5 cellular contexts compared by ENCODE assay signal in the genomic region with DNA sequence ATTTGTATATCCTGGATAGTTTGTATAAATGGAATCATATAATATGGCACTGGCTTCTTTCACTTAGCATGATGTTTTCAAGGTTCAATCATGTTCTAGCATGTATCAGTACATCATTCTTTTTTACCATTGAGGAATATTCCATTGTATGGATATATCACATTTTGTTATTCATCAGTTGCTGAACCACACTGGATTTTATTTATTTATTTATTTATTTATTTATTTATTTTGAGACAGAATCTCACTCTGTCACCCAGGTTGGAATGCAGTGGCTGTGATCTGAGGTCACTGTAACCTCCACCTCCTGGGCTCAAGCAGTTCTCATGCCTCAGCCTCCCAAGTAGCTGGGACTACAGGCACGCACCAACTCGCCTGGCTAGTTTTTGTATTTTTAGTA. TPM values are rescaled to one million over a fixed set of nuclear protein-coding genes. Genes with fewer than 3 reads are reported as not detected.
DNase-seq lines count a peak whose midpoint lies in the region; ATAC-seq, FAIRE-seq and TF ChIP-seq lines count a peak whose summit lies in the region.
"Not testable (repeated sequence)": the region's sequence is repeated elsewhere in the genome, so short reads cannot be mapped to it uniquely, and the experiment has no call there.

No MANE protein-coding gene starts in this region.

- not testable (repeated sequence) for H3K27ac Mint-ChIP-seq in endodermal cell

- not testable (repeated sequence) for TF ChIP-seq CTCF in A549 (IDR thresholded peaks at IDR 0.05); endodermal cell (conservative IDR thresholded peaks at IDR 0.05); liver (IDR thresholded peaks at IDR 0.05; ENCODE audit: low read depth, low read length, missing input control)

- H4K20me1 ChIP-seq in BLaER1 treated with 17β-estradiol and CSF1 and Interleukin-3, amounts not matched to agents 10 nM and 100 nM: not testable (repeated sequence)

- not testable (repeated sequence) for H3K4me2 ChIP-seq in A549; BLaER1 treated with 17β-estradiol and CSF1 and Interleukin-3, amounts not matched to agents 10 nM and 100 nM

- not testable (repeated sequence) for H3K9ac ChIP-seq in BLaER1 treated with 17β-estradiol and CSF1 and Interleukin-3, amounts not matched to agents 10 nM and 100 nM; adipocyte (ENCODE audit: low read length); endodermal cell (ENCODE audit: extremely low read depth, low read length, poor library complexity, severe bottlenecking); liver (ENCODE audit: low read depth in 1 of 2, low read length in 2 of 2)

- H3K27me3 ChIP-seq in BLaER1 treated with 17β-estradiol and CSF1 and Interleukin-3, amounts not matched to agents 10 nM and 100 nM; adipocyte (replicated peaks; ENCODE audit: control insufficient read depth, insufficient read depth, low read length); endodermal cell (ENCODE audit: control insufficient read depth, insufficient read depth, low read length, poor library complexity, severe bottlenecking); liver (ENCODE audit: control insufficient read depth in 4 of 4, insufficient read depth in 4 of 4, low read length in 3 of 4): not testable (repeated sequence)

- POLR2A ChIA-PET in A549 (lab: Yijun Ruan, JAX): not testable (repeated sequence)

- not testable (repeated sequence) for DNase-seq in A549 (ENCODE audit: low read depth in 1 of 2, low spot score in 1 of 2); adipocyte (ENCODE audit: low read depth); endodermal cell

- WGBS in A549 (ENCODE audit: missing lambda C conversion rate): 89% methylated on average over 2 of the region's 2 CpGs
- 100% methylated on average over 2 of the region's 2 CpGs; no CpG with 5 or more reads in 1 of the 2 experiments for WGBS in endodermal cell (ENCODE audit: insufficient coverage in 1 of 2, insufficient read length in 1 of 2), 2 experiments
- 100% methylated on average over 2 of the region's 2 CpGs for WGBS in liver

- H3K9me3 Mint-ChIP-seq in endodermal cell: peaks cover 97% of the 10 kb centered on the region

- CTCF ChIA-PET in A549 (lab: Yijun Ruan, JAX): interaction anchor here (1.0 to 2.3 kb wide), 2 partner anchors 8 to 32 kb away, joined by 3 to 7 read pairs; no protein-coding TSS in a partner anchor

- ATAC-seq in A549: not testable (repeated sequence)

- not testable (repeated sequence) for H3K27ac ChIP-seq in A549; BLaER1 treated with 17β-estradiol and CSF1 and Interleukin-3, amounts not matched to agents 10 nM and 100 nM; endodermal cell (ENCODE audit: low read depth, low read length); liver (ENCODE audit: low read depth in 1 of 2, low read length in 2 of 2)

- H3K4me1 ChIP-seq in A549; BLaER1 treated with 17β-estradiol and CSF1 and Interleukin-3, amounts not matched to agents 10 nM and 100 nM; adipocyte (ENCODE audit: control insufficient read depth, insufficient read depth, low read length); endodermal cell (ENCODE audit: control insufficient read depth, insufficient read depth, low read length); liver (ENCODE audit: control insufficient read depth in 4 of 4, insufficient read depth in 4 of 4, low read length in 3 of 4): not testable (repeated sequence)

- not testable (repeated sequence) for H3K4me3 ChIP-seq in A549
- peak overlapping the region; percentile 1 to 48 (median 30); a peak in 11 of 20 replicates for H3K4me3 ChIP-seq in BLaER1 treated with 17β-estradiol and CSF1 and Interleukin-3, amounts not matched to agents 10 nM and 100 nM
- peak overlapping the region; percentile 64 for H3K4me3 ChIP-seq in adipocyte (ENCODE audit: low read length)
- H3K4me3 ChIP-seq in endodermal cell (ENCODE audit: low read length): peak overlapping the region; percentile 65
- H3K4me3 ChIP-seq in liver (ENCODE audit: low read depth in 1 of 3, low read length in 3 of 3): peak overlapping the region in 2 of 3 donors; percentile 15 to 37

- H3K36me3 Mint-ChIP-seq in endodermal cell (ENCODE audit: low read depth): peaks cover 98% of the 10 kb centered on the region

- not testable (repeated sequence) for TF ChIP-seq RAD21 in A549 (conservative IDR thresholded peaks at IDR 0.05 in 1 of 2, IDR thresholded peaks at IDR 0.05 in 1 of 2); liver (IDR thresholded peaks at IDR 0.05)

- TF ChIP-seq POLR2A in A549 (IDR thresholded peaks at IDR 0.05; ENCODE audit: low read length): not testable (repeated sequence)

- H3K9me3 ChIP-seq in A549: peaks cover 99% of the 10 kb centered on the region
- H3K9me3 ChIP-seq in BLaER1 treated with 17β-estradiol and CSF1 and Interleukin-3, amounts not matched to agents 10 nM and 100 nM (replicated peaks in 1 of 11): peaks cover 100% of the 10 kb centered on the region in 11 experiments
- H3K9me3 ChIP-seq in adipocyte (ENCODE audit: control insufficient read depth, low read length): peaks cover 100% of the 10 kb centered on the region
- peaks cover 100% of the 10 kb centered on the region for H3K9me3 ChIP-seq in endodermal cell (ENCODE audit: control insufficient read depth, low read length)
- H3K9me3 ChIP-seq in liver (ENCODE audit: control insufficient read depth in 4 of 4, low read length in 3 of 4): peaks cover 45 to 88% (median 76%) of the 10 kb centered on the region in 4 donors

- peaks cover 100% of the 10 kb centered on the region in 11 experiments for H3K36me3 ChIP-seq in BLaER1 treated with 17β-estradiol and CSF1 and Interleukin-3, amounts not matched to agents 10 nM and 100 nM
- H3K36me3 ChIP-seq in adipocyte (ENCODE audit: control insufficient read depth, insufficient read depth, low read length, severe bottlenecking) (peaks cover 97% of the 10 kb centered on the region), endodermal cell (ENCODE audit: control insufficient read depth, insufficient read depth, low read length) (peaks cover 86% of the 10 kb centered on the region), liver (ENCODE audit: control insufficient read depth in 4 of 4, insufficient read depth in 3 of 4, low read depth in 1 of 4, low read length in 3 of 4) (peaks cover 1 to 78% (median 65%) of the 10 kb centered on the region in 4 donors)

- H3K4me1 Mint-ChIP-seq in endodermal cell: not testable (repeated sequence)

- FAIRE-seq in A549 (lab: Jason Lieb, UNC): not testable (repeated sequence)

- not testable (repeated sequence) for H3K4me3 Mint-ChIP-seq in endodermal cell

- H3K27me3 Mint-ChIP-seq in endodermal cell (ENCODE audit: insufficient read depth): not testable (repeated sequence)

- not testable (repeated sequence) for TF ChIP-seq EP300 in A549 (IDR thresholded peaks at IDR 0.05)

TF ChIP-seq in A549, 52 proteins besides CTCF, POLR2A, EP300 and RAD21:
- TF ChIP-seq ZC3H11A (IDR thresholded peaks at IDR 0.05): peak; percentile 66

RNA-seq across cellular contexts. Expression of gene ZFP90, which starts 21.2 kb away (rescaled TPM):
- polyA plus RNA-seq in A549 (2011; rRNA removed) (21.6 and 31.9 TPM in 2 replicates), A549 (2017; fragmentation: RNase III; extraction: RNeasy Plus Mini Kit Qiagen cat#74134 plus additional on column Dnase treatment) (11.6 to 15.1 TPM (median 13.8 TPM) in 3 replicates), liver (1 to 10 TPM; 2.1 to 3.8 TPM)
- polyA plus RNA-seq in A549 (2012; cell fraction: cytosol; rRNA removed): 6.0 and 7.6 TPM in 2 replicates
- 4.5 and 7.9 TPM in 2 replicates for polyA plus RNA-seq in A549 (2012; cell fraction: nucleus; rRNA removed)
- polyA minus RNA-seq in A549 (2011; rRNA and poly(A)+ RNA removed): 13.3 and 14.3 TPM in 2 replicates
- total RNA-seq in endodermal cell (10 to 100 TPM; 20.4 to 33.2 TPM), liver (10 to 100 TPM in 1 of 2 donors, 1 to 10 TPM in 1; 7.3 to 18.9 TPM)
- 51.7 TPM for polyA plus RNA-seq in endodermal cell (2013, experiment 1 of 2)
- 41.3 TPM for polyA plus RNA-seq in endodermal cell (2013, experiment 2 of 2)
